ENCODE assay signal across 8 cellular contexts in genomic region chrX:38327007-38327774, GRCh38. TPM values are rescaled to one million over a fixed set of nuclear protein-coding genes. Genes with fewer than 3 reads are reported as not detected.
DNase-seq lines count a peak whose midpoint lies in the region; ATAC-seq, FAIRE-seq and TF ChIP-seq lines count a peak whose summit lies in the region.

Gene RPGR, minus strand, starts transcription at chrX:38327509. Its CDS starts 142 bp downstream, at chrX:38327367.

- DNase-seq in AG04449 (ENCODE audit: low read depth, low spot score) (no peak), NCI-H2171 (lab: John Stamatoyannopoulos, UW) (peak; percentile 81), breast epithelium (ENCODE audit: low spot score in 2 of 2) (peak; percentile 90 to 93), iPS-NIHi11 (ENCODE audit: low spot score) (peak; percentile 88), small intestine (peak; percentile 90)

- H3K27ac ChIP-seq in VCaP (peak within 1 kb of the TSS; percentile 71), breast epithelium (peak within 1 kb of the TSS; percentile 93 to 94), small intestine (ENCODE audit: low read depth in 1 of 2, low read length in 1 of 2) (peak within 1 kb of the TSS; percentile 44 to 98)

- TF ChIP-seq CTCF in AG04449 (IDR thresholded peaks at IDR 0.05; ENCODE audit: insufficient read depth, low read length, missing control alignments) (peak; percentile 90), VCaP (conservative IDR thresholded peaks at IDR 0.05) (peak; percentile 88), breast epithelium (IDR thresholded peaks at IDR 0.05) (peak; percentile 47 to 70 (median 65))

- FAIRE-seq in small intestine (lab: Jason Lieb, UNC), result no peak

- peak; percentile 97 for ATAC-seq in GM18868 (IDR thresholded peaks at IDR 0.05; ENCODE audit: unreplicated experiment)
- peak; percentile 95 for ATAC-seq in HG03108 (IDR thresholded peaks at IDR 0.05; ENCODE audit: unreplicated experiment)

- CTCF ChIA-PET in AG04449 (lab: Yijun Ruan, JAX), result interaction anchor here (0.8 to 2.5 kb wide), 28 partner anchors 8 to 582 kb away, joined by 3 to 21 read pairs (median 5); partner anchors contain the start of gene SRPX

- 0 to 48% (median 7%) methylated on average over 43 to 67 of the region's 67 CpGs for WGBS in small intestine, 3 donors

- H3K36me3 ChIP-seq in breast epithelium, result no peaks in the 10 kb centered on the region
- H3K36me3 ChIP-seq in small intestine (ENCODE audit: control insufficient read depth in 2 of 2, insufficient read depth in 2 of 2, low read length in 2 of 2), result no peaks in the 10 kb centered on the region

- H3K27me3 ChIP-seq in breast epithelium, result peaks cover 0 to 23% of the 10 kb centered on the region in 2 donors
- H3K27me3 ChIP-seq in small intestine (ENCODE audit: control insufficient read depth in 2 of 2, insufficient read depth in 2 of 2, low read length in 2 of 2), result no peaks in the 10 kb centered on the region

- H3K9me3 ChIP-seq in breast epithelium (no peaks in the 10 kb centered on the region), small intestine (ENCODE audit: control insufficient read depth, low read depth) (no peaks in the 10 kb centered on the region)

- POLR2A ChIA-PET in AG04449 (lab: Yijun Ruan, JAX), result interaction anchor here (0.6 to 1.6 kb wide), 3 partner anchors 15 to 223 kb away, joined by 3 to 7 read pairs (median 3); no protein-coding TSS in a partner anchor

- intact Hi-C loops in breast epithelium (cut with DNase I; ENCODE audit: low total_unique reads), result no loop called here

- H3K4me3 ChIP-seq in AG04449 (ENCODE audit: low read depth, low read length) (peak within 1 kb of the TSS; percentile 70), breast epithelium (peak within 1 kb of the TSS; percentile 58 to 70 (median 64)), small intestine (ENCODE audit: low read depth in 1 of 2, low read length in 2 of 2) (peak within 1 kb of the TSS; percentile 56 to 73)

- H3K4me1 ChIP-seq in breast epithelium (no peaks in the 10 kb centered on the region), small intestine (ENCODE audit: control insufficient read depth in 2 of 2, insufficient read depth in 1 of 2, low read depth in 1 of 2, low read length in 1 of 2) (no peaks in the 10 kb centered on the region)

- TF ChIP-seq POLR2A in breast epithelium (IDR thresholded peaks at IDR 0.05), result no peak

RNA-seq across cellular contexts. Expression of gene RPGR, which starts in this region (rescaled TPM):
- 10 to 100 TPM; 33.1 to 40.3 (median 38.6) TPM for total RNA-seq in breast epithelium
- polyA plus RNA-seq in small intestine, result 10 to 100 TPM in 1 of 3 donors, 1 to 10 TPM in 2; 2.9 to 14.2 (median 5.7) TPM
